ENCODE assay signal across 15 cellular contexts in genomic region chr5:113939959-113940358, GRCh38.
DNase-seq lines count a peak whose midpoint lies in the region; ATAC-seq and TF ChIP-seq lines count a peak whose summit lies in the region.
"Had no signal": no experiment of that assay in that cellular context is flagged by ENCODE, and none has a peak within 500 bp of the region (broad histone marks: within the 10 kb centered on the region; RNA-seq: fewer than 3 reads in every experiment).

No MANE protein-coding gene starts in this region.

- H3K4me1 ChIP-seq in PC-3 (ENCODE audit: insufficient read depth, low read length) = no peaks in the 10 kb centered on the region
- H3K4me1 ChIP-seq in foreskin keratinocyte = no peaks in the 10 kb centered on the region
- H3K4me1 ChIP-seq: A549, HAP-1 had no signal

- POLR2A ChIA-PET in PC-3 (lab: Charles Lee; ENCODE audit: unreplicated experiment) = no interaction called here

- ATAC-seq in PC-3 = no peak
- ATAC-seq in foreskin keratinocyte = no peak
- ATAC-seq in HG03432 (IDR thresholded peaks at IDR 0.05; ENCODE audit: unreplicated experiment) = no peak
- no peak for ATAC-seq in GM19397 (IDR thresholded peaks at IDR 0.05; ENCODE audit: unreplicated experiment)
- ATAC-seq: A549 had no signal

- intact Hi-C loops in PC-3 (cut with micrococcal nuclease) = no loop called here

- in situ Hi-C loops in G401 (cut with HindIII; ENCODE audit: low sequenced_read_pairs) = no loop called here

- no peak overlapping the region for H3K9ac ChIP-seq in PC-3 (ENCODE audit: low read length)
- H3K9ac ChIP-seq: GM23248 had no signal

- no peaks in the 10 kb centered on the region for H3K9me3 ChIP-seq in PC-3 (ENCODE audit: low read length)
- H3K9me3 ChIP-seq: A549, HAP-1 had no signal

- H3K4me3 ChIP-seq in LNCaP clone FGC (ENCODE audit: low read depth, low read length) (no peak overlapping the region), PC-3 (ENCODE audit: low read length) (no peak overlapping the region)
- H3K4me3 ChIP-seq: A549, GM23248, HAP-1 had no signal

- no TSS peak for BruUV-seq in PC-3 (replicated peaks; lab: Mats Ljungman, UMichigan)

- no peak overlapping the region for H3K4me2 ChIP-seq in PC-3 (ENCODE audit: low read length)
- H3K4me2 ChIP-seq: A549 had no signal

- H3K36me3 ChIP-seq in PC-3 (ENCODE audit: low read depth, low read length) = no peaks in the 10 kb centered on the region
- H3K36me3 ChIP-seq: HAP-1 had no signal

- DNase-seq in LNCaP clone FGC (ENCODE audit: low read depth) = peak; percentile 54
- peak; percentile 6 for DNase-seq in PC-3
- DNase-seq in foreskin keratinocyte = peak; percentile 2 to 34
- DNase-seq in NCI-H1092 treated with DMSO at 0.1 percent for 48 hours (lab: John Stamatoyannopoulos, UW) = no peak
- no peak for DNase-seq in G401 (ENCODE audit: low spot score)
- DNase-seq: AML-193; Calu3; CD4-positive, alpha-beta memory T cell; DMS79 treated with DMSO at 0.1 percent for 48 hours; GM23248 had no signal

- no peak overlapping the region for H2AFZ ChIP-seq in PC-3 (ENCODE audit: low read length)
- H2AFZ ChIP-seq: GM23248 had no signal

- CTCF ChIA-PET in PC-3 (lab: Charles Lee) = no interaction called here

- no peaks in the 10 kb centered on the region for H3K9me2 ChIP-seq in PC-3 (replicated peaks; ENCODE audit: low read length)

- H3K79me2 ChIP-seq in PC-3 (ENCODE audit: low read length) = no peaks in the 10 kb centered on the region

- H3K27ac ChIP-seq in C4-2B = peak overlapping the region; percentile 24; the same call in 1 of the 2 replicates
- H3K27ac ChIP-seq in PC-3 (ENCODE audit: low read length) = no peak overlapping the region
- H3K27ac ChIP-seq in foreskin keratinocyte = no peak overlapping the region
- H3K27ac ChIP-seq: A549, GM23248 had no signal

- H4K20me1 ChIP-seq in PC-3 (ENCODE audit: low read length) = no peaks in the 10 kb centered on the region

- H3F3A ChIP-seq in PC-3 (ENCODE audit: low read length, unreplicated experiment) = no peaks in the 10 kb centered on the region

- no peak for TF ChIP-seq CTCF in C4-2B (conservative IDR thresholded peaks at IDR 0.05)
- TF ChIP-seq CTCF in LNCaP clone FGC (IDR thresholded peaks at IDR 0.05; ENCODE audit: control insufficient read depth, extremely low read depth, insufficient read depth) = no peak
- TF ChIP-seq CTCF in PC-3 (conservative IDR thresholded peaks at IDR 0.05; ENCODE audit: low read depth, low read length) = no peak
- no peak for TF ChIP-seq CTCF in foreskin keratinocyte (conservative IDR thresholded peaks at IDR 0.05)

- H3K27me3 ChIP-seq in PC-3 (ENCODE audit: low read length) (no peaks in the 10 kb centered on the region), foreskin keratinocyte (no peaks in the 10 kb centered on the region)

Comparison
In these comparisons a context has a peak if more than half of its experiments do, and no peak if none do; other contexts are left out.
1. DNase-seq: peak in LNCaP clone FGC (single experiment), PC-3 (single experiment) and foreskin keratinocyte (2 of 2); none in NCI-H1092 treated with DMSO at 0.1 percent for 48 hours (single experiment) and G401 (single experiment).